1 cellular context compared by ENCODE assay signal in the genomic region with DNA sequence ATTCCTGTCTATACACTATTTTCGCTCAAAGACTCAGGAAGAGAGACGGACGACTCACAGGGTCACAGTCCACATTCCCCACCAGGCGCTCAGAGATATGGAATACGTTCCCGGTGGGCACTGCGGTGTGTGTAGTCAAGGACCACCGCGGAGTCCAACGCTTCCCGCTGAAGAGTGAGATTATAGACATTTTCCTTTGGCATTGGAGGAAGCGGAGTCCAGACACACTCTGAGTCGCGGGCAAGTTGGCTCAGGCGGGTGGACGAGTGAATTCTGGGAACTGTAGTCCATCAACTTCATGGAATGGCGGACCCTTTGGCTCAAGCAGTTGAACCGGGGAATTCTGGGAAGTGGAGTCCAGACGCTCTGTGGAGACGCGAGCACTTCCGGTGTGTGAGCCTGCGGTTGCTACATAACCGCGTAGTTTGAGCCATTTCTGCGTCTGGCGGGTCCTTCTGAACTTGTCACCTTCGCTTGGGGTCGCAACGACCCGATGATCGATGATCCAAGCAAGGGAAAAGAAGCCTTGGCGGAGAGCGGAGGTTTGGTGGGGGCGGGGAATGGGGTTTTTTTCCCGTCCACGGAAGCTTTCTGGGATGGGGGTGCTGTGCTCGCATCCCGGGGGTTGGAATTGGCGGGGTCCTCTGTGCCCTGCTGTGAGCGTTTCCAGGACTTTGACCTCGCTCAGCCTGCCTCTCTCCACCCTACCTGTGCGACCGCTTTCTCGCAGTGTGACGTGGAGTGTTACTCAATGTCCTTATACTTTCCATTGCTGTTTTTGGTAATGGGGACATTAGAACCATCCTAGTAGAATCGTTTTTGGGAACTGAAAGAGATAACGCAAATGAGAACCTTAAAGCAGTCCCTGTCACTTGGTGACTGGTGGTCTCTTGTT.
TF ChIP-seq lines count a peak whose summit lies in the region.

A gene (plus strand): TSS at position 392 of the 895 bp plus-strand sequence. CDS start 4,122 bp downstream, outside the sequence.

TF ChIP-seq in IMR-90, 13 proteins besides CTCF, POLR2A, EP300 and RAD21 (continued from another document):
- TF ChIP-seq, protein P1, sequence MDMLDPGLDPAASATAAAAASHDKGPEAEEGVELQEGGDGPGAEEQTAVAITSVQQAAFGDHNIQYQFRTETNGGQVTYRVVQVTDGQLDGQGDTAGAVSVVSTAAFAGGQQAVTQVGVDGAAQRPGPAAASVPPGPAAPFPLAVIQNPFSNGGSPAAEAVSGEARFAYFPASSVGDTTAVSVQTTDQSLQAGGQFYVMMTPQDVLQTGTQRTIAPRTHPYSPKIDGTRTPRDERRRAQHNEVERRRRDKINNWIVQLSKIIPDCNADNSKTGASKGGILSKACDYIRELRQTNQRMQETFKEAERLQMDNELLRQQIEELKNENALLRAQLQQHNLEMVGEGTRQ (IDR thresholded peaks at IDR 0.05; ENCODE audit: low read depth, low read length), result 0 out of 2 replicates have a peak, but pooled peaks have one; percentile 13
- TF ChIP-seq, protein P2, sequence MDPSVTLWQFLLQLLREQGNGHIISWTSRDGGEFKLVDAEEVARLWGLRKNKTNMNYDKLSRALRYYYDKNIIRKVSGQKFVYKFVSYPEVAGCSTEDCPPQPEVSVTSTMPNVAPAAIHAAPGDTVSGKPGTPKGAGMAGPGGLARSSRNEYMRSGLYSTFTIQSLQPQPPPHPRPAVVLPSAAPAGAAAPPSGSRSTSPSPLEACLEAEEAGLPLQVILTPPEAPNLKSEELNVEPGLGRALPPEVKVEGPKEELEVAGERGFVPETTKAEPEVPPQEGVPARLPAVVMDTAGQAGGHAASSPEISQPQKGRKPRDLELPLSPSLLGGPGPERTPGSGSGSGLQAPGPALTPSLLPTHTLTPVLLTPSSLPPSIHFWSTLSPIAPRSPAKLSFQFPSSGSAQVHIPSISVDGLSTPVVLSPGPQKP (IDR thresholded peaks at IDR 0.05; ENCODE audit: borderline replicate concordance, low read depth, low read length), result no peak
- TF ChIP-seq SMC3 (IDR thresholded peaks at IDR 0.05; ENCODE audit: low read depth, low read length) (no peak), FOS (IDR thresholded peaks at IDR 0.05; ENCODE audit: low read depth, low read length) (no peak), RCOR1 (IDR thresholded peaks at IDR 0.05; ENCODE audit: insufficient replicate concordance, low read length) (no peak), NFE2L2 (IDR thresholded peaks at IDR 0.05; ENCODE audit: low read depth, low read length) (no peak), RFX5 (IDR thresholded peaks at IDR 0.05; ENCODE audit: low read depth, low read length) (no peak), MAFK (IDR thresholded peaks at IDR 0.05; ENCODE audit: low read depth, low read length) (no peak), BHLHE40 (IDR thresholded peaks at IDR 0.05; ENCODE audit: low read depth, low read length) (no peak)
